ENCODE assay signal across 14 cellular contexts in the genomic region with DNA sequence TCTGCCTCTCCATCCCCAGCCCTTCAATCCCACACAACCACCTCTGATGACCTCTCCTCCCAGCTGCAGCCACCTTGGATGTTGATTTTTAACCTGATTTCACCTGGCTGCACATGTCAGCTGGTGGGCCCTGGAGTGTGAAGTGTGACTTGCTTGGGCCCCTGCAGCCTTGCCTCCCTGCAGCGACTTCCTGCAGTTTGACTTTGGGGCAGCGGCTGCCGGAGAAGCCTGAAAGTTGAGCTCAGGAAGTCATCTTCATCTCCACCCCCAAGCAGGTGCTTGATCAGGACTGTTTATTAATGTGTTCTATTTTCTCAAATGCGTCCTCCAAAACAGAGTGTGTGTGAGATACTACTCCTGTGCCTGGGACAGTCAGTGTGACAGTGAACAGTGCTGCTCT.
DNase-seq lines count a peak whose midpoint lies in the region; ATAC-seq and TF ChIP-seq lines count a peak whose summit lies in the region.
"Had no signal": no experiment of that assay in that cellular context is flagged by ENCODE, and none has a peak within 500 bp of the region (broad histone marks: within the 10 kb centered on the region; RNA-seq: fewer than 3 reads in every experiment).

No MANE protein-coding gene starts in this region.

- H3K4me3 ChIP-seq in GM12865 (ENCODE audit: low read depth, low read length): no peak overlapping the region
- H3K4me3 ChIP-seq: coronary artery, stomach had no signal

- H3K36me3 Mint-ChIP-seq in effector memory CD8-positive, alpha-beta T cell (ENCODE audit: insufficient read depth): no peaks in the 10 kb centered on the region
- no peaks in the 10 kb centered on the region for H3K36me3 Mint-ChIP-seq in activated T-cell treated with anti-CD3 and anti-CD28 coated beads, Interleukin-2, amount 50 U/mL, for 72 hours (ENCODE audit: insufficient read depth in 2 of 2)

- H3K27me3 Mint-ChIP-seq in effector memory CD8-positive, alpha-beta T cell: no peaks in the 10 kb centered on the region
- no peaks in the 10 kb centered on the region for H3K27me3 Mint-ChIP-seq in activated T-cell treated with anti-CD3 and anti-CD28 coated beads, Interleukin-2, amount 50 U/mL, for 72 hours (ENCODE audit: low read depth)

- H3K4me1 Mint-ChIP-seq in effector memory CD8-positive, alpha-beta T cell (ENCODE audit: low read depth in 2 of 2): peaks cover 15 to 23% of the 10 kb centered on the region in 2 donors
- peaks cover 28% of the 10 kb centered on the region for H3K4me1 Mint-ChIP-seq in activated T-cell treated with anti-CD3 and anti-CD28 coated beads, Interleukin-2, amount 50 U/mL, for 72 hours (ENCODE audit: low read depth)

- H3K4me3 Mint-ChIP-seq in effector memory CD8-positive, alpha-beta T cell: peak overlapping the region; percentile 7 to 47
- H3K4me3 Mint-ChIP-seq in activated T-cell treated with anti-CD3 and anti-CD28 coated beads, Interleukin-2, amount 50 U/mL, for 72 hours: no peak overlapping the region

- peak; percentile 68 for ATAC-seq in GM19467 (IDR thresholded peaks at IDR 0.05; ENCODE audit: unreplicated experiment)
- peak; percentile 68 for ATAC-seq in HG03103 (IDR thresholded peaks at IDR 0.05; ENCODE audit: low read depth, unreplicated experiment)
- peak; percentile 39 for ATAC-seq in effector memory CD8-positive, alpha-beta T cell (replicated peaks)
- no peak for ATAC-seq in activated T-cell treated with anti-CD3 and anti-CD28 coated beads, Interleukin-2, amount 50 U/mL, for 72 hours (replicated peaks in 1 of 2)
- ATAC-seq in HG02588 (IDR thresholded peaks at IDR 0.05; ENCODE audit: unreplicated experiment): no peak
- ATAC-seq: HepG2 had no signal

- H3K9me3 Mint-ChIP-seq in effector memory CD8-positive, alpha-beta T cell: no peaks in the 10 kb centered on the region
- H3K9me3 Mint-ChIP-seq in activated T-cell treated with anti-CD3 and anti-CD28 coated beads, Interleukin-2, amount 50 U/mL, for 72 hours: no peaks in the 10 kb centered on the region

- DNase-seq in GM12865 (ENCODE audit: low read depth): peak; percentile 65
- DNase-seq in effector memory CD8-positive, alpha-beta T cell: no peak
- no peak for DNase-seq in activated T-cell treated with anti-CD3 and anti-CD28 coated beads, Interleukin-2, amount 50 U/mL, for 72 hours
- no peak for DNase-seq in SIG-M5 treated with dmso at 0.1 percent for 504 hours (lab: John Stamatoyannopoulos, UW; ENCODE audit: unreplicated experiment)
- DNase-seq in hippocampal formation (lab: John Stamatoyannopoulos, UW): no peak
- DNase-seq: activated naive CD4-positive, alpha-beta T cell; kidney; stomach; WERI-Rb-1 had no signal

- TF ChIP-seq CTCF in GM12865 (IDR thresholded peaks at IDR 0.05; ENCODE audit: insufficient read depth, low read depth, low read length, missing control alignments): no peak

- H3K27ac Mint-ChIP-seq in effector memory CD8-positive, alpha-beta T cell: peak overlapping the region; percentile 83 to 88
- no peak overlapping the region for H3K27ac Mint-ChIP-seq in activated T-cell treated with anti-CD3 and anti-CD28 coated beads, Interleukin-2, amount 50 U/mL, for 72 hours

Comparison
In these comparisons a context has a peak if more than half of its experiments do, and no peak if none do; other contexts are left out.
1. ATAC-seq: peak in GM19467 (single experiment), HG03103 (single experiment) and effector memory CD8-positive, alpha-beta T cell (single experiment); none in activated T-cell treated with anti-CD3 and anti-CD28 coated beads, Interleukin-2, amount 50 U/mL, for 72 hours (0 of 2) and HG02588 (single experiment).
2. H3K4me3 Mint-ChIP-seq: peak in effector memory CD8-positive, alpha-beta T cell (2 of 2); none in activated T-cell treated with anti-CD3 and anti-CD28 coated beads, Interleukin-2, amount 50 U/mL, for 72 hours (0 of 2).